ENCODE assay signal across 1 cellular context in the genomic region with DNA sequence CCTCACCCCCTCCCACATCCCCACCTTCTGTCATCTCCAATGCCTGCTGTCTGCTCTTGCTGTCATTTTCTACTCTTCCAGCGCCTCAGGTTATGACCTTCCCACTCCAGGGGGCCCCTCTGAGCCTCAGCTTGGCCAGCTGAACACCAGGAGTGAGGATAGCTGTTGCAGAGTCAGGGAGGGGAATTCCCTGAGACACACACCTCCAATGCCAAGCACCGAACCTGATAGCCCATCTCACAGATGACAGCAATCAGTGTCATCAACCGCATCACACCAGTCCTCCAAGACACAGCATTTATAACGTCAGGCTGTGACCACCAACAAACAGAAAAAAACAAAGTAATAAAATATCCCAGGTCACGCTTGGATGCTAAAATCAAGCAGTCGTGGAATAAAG.
TF ChIP-seq lines count a peak whose summit lies in the region.

No MANE protein-coding gene starts in this region.

TF ChIP-seq in H1, 55 proteins besides CTCF, POLR2A, EP300 and RAD21 (continued from another document):
- TF ChIP-seq CEBPB (IDR thresholded peaks at IDR 0.05; ENCODE audit: low read depth, low read length) = no peak
- TF ChIP-seq MAFK (IDR thresholded peaks at IDR 0.05; ENCODE audit: low read depth, low read length) = no peak
- TF ChIP-seq RBBP5 (IDR thresholded peaks at IDR 0.05; ENCODE audit: borderline replicate concordance, low read depth, low read length) = no peak
- TF ChIP-seq KDM1A (IDR thresholded peaks at IDR 0.05; ENCODE audit: borderline replicate concordance, low read length) = no peak
- TF ChIP-seq KDM4A (IDR thresholded peaks at IDR 0.05; ENCODE audit: low read depth, low read length, severe bottlenecking) = no peak
- TF ChIP-seq SIN3A (conservative IDR thresholded peaks at IDR 0.05 in 1 of 2, IDR thresholded peaks at IDR 0.05 in 1 of 2; ENCODE audit: low read depth in 1 of 2, low read length in 2 of 2) = no peak
- TF ChIP-seq GTF2F1 (IDR thresholded peaks at IDR 0.05; ENCODE audit: borderline replicate concordance, low read depth, low read length) = no peak
- no peak for TF ChIP-seq CTBP2 (IDR thresholded peaks at IDR 0.05; ENCODE audit: borderline replicate concordance, insufficient read depth, insufficient read length, low read length)
- no peak for TF ChIP-seq BACH1 (IDR thresholded peaks at IDR 0.05; ENCODE audit: low read length)
TF ChIP-seq in H1: peak in this region for 0.
